ENCODE assay signal across 10 cellular contexts in the genomic region with DNA sequence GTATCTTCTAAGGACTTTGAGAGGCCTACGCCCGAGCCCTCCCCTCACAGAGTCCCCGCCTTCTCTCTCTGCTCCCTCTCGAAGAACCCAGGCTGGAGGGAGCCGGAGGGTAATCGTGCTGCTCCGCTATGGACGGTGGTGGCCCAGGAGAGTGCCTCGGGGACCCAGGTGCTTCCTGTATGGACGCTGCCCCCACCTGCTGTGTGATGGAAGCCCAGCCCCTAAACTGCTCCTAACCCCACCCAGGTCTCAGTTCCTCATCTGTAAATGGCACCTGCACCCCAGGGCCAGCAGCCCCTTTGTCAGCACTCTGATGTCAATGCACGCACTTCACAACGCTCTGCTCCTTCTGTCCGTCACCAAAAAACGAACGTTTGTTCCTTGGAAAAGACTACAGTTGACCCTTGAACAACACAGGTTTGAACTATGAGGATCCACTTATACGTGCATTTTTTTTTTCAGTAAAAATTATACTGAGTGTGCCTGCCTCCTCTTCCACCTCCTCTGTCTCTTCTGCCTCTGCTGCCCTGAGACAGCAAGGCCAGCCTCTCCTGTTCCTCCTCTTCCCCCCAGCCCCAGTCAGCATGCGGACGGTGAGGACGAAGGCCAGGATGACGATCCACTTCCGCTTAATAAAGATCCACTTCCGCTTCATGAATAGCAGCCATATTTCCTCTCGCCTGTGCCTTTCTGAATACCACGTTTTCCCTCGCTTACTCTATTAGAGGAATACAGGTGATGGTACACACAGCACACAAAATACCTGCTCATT.
A peak's percentile ranks its signal among the peaks of the same experiment; 100 is the strongest.
DNase-seq lines count a peak whose midpoint lies in the region; ATAC-seq and TF ChIP-seq lines count a peak whose summit lies in the region.
"Had no signal": no experiment of that assay in that cellular context is flagged by ENCODE, and none has a peak within 500 bp of the region (broad histone marks: within the 10 kb centered on the region; RNA-seq: fewer than 3 reads in every experiment).

No MANE protein-coding gene starts in this region.

- peaks cover 1% of the 10 kb centered on the region for H3K4me1 Mint-ChIP-seq in progenitor cell of endocrine pancreas (ENCODE audit: low read depth)
- no peaks in the 10 kb centered on the region for H3K4me1 Mint-ChIP-seq in activated naive CD4-positive, alpha-beta T cell treated with anti-CD3 and anti-CD28 coated beads for 36 hours (ENCODE audit: low read depth)

- H3K27ac Mint-ChIP-seq in progenitor cell of endocrine pancreas: peak overlapping the region; percentile 36
- H3K27ac Mint-ChIP-seq in activated naive CD4-positive, alpha-beta T cell treated with anti-CD3 and anti-CD28 coated beads for 36 hours: no peak overlapping the region
- H3K27ac Mint-ChIP-seq: dendritic cell treated with granulocyte-macrophage colony-stimulating factor and Interleukin-4, amounts not matched to agents 40 ng/mL and 50 ng/mL, for 4 days had no signal

- CTCF ChIA-PET in activated naive CD4-positive, alpha-beta T cell treated with anti-CD3 and anti-CD28 coated beads for 36 hours (lab: Charles Lee): no interaction called here

- peak; percentile 80 for ATAC-seq in GM18907 (IDR thresholded peaks at IDR 0.05; ENCODE audit: unreplicated experiment)
- peak; percentile 93 for ATAC-seq in GM21786 (IDR thresholded peaks at IDR 0.05; ENCODE audit: unreplicated experiment)
- ATAC-seq in HG03521 (IDR thresholded peaks at IDR 0.05; ENCODE audit: unreplicated experiment): peak; percentile 90

- H3K36me3 Mint-ChIP-seq in progenitor cell of endocrine pancreas (ENCODE audit: insufficient read depth): peaks cover 9% of the 10 kb centered on the region
- peaks cover 3% of the 10 kb centered on the region for H3K36me3 Mint-ChIP-seq in activated naive CD4-positive, alpha-beta T cell treated with anti-CD3 and anti-CD28 coated beads for 36 hours (ENCODE audit: low read depth)

- no peak for DNase-seq in progenitor cell of endocrine pancreas (ENCODE audit: low spot score, unreplicated experiment)
- no peak for DNase-seq in anterior cingulate cortex (lab: John Stamatoyannopoulos, UW)
- no peak for DNase-seq in NCI-H1930 (lab: John Stamatoyannopoulos, UW)
- no peak for DNase-seq in activated naive CD4-positive, alpha-beta T cell treated with anti-CD3 and anti-CD28 coated beads for 36 hours
- DNase-seq: activated CD8-positive, alpha-beta memory T cell treated with anti-CD3 and anti-CD28 coated beads for 24 hours; NCI-H524 treated with DMSO at 0.1 percent for 48 hours had no signal

- H3K27me3 Mint-ChIP-seq in progenitor cell of endocrine pancreas: no peaks in the 10 kb centered on the region
- H3K27me3 Mint-ChIP-seq in activated naive CD4-positive, alpha-beta T cell treated with anti-CD3 and anti-CD28 coated beads for 36 hours (ENCODE audit: low read depth): no peaks in the 10 kb centered on the region
- H3K27me3 Mint-ChIP-seq: dendritic cell treated with granulocyte-macrophage colony-stimulating factor and Interleukin-4, amounts not matched to agents 40 ng/mL and 50 ng/mL, for 4 days had no signal

- intact Hi-C loops in activated naive CD4-positive, alpha-beta T cell treated with anti-CD3 and anti-CD28 coated beads for 36 hours (cut with micrococcal nuclease): no loop called here

- no peak overlapping the region for H3K4me3 Mint-ChIP-seq in progenitor cell of endocrine pancreas (ENCODE audit: low read depth)
- H3K4me3 Mint-ChIP-seq in activated naive CD4-positive, alpha-beta T cell treated with anti-CD3 and anti-CD28 coated beads for 36 hours: no peak overlapping the region
- H3K4me3 Mint-ChIP-seq: dendritic cell treated with granulocyte-macrophage colony-stimulating factor and Interleukin-4, amounts not matched to agents 40 ng/mL and 50 ng/mL, for 4 days had no signal

- no peak for TF ChIP-seq CTCF in progenitor cell of endocrine pancreas (IDR thresholded peaks at IDR 0.05; ENCODE audit: unreplicated experiment)

- H3K9me3 Mint-ChIP-seq in progenitor cell of endocrine pancreas (ENCODE audit: low read depth): no peaks in the 10 kb centered on the region
- no peaks in the 10 kb centered on the region for H3K9me3 Mint-ChIP-seq in activated naive CD4-positive, alpha-beta T cell treated with anti-CD3 and anti-CD28 coated beads for 36 hours
- H3K9me3 Mint-ChIP-seq: dendritic cell treated with granulocyte-macrophage colony-stimulating factor and Interleukin-4, amounts not matched to agents 40 ng/mL and 50 ng/mL, for 4 days had no signal
